Comparison of ENCODE assay signal across 36 cellular contexts in genomic region chr10:19263262-19263661, GRCh38.
"Had no signal": no experiment of that assay in that cellular context is flagged by ENCODE, and none has a peak within 500 bp of the region (broad histone marks: within the 10 kb centered on the region; RNA-seq: fewer than 3 reads in every experiment).

No MANE protein-coding gene starts in this region.

- H3K27me3 ChIP-seq: MG63 had no signal

- DNase-seq: Karpas-422, Kasumi-1, MG63, MM.1S, MV-4-11, NCI-H1048, NCI-H1092, NCI-H1092 treated with DMSO at 0.1 percent for 48 hours, NCI-H1105, NCI-H1105 treated with DMSO at 0.1 percent for 48 hours, NCI-H1417, NCI-H1417 treated with DMSO at 0.1 percent for 48 hours, NCI-H1436, NCI-H1436 treated with DMSO at 0.1 percent for 48 hours, NCI-H146, NCI-H1694, NCI-H1694 treated with DMSO at 0.1 percent for 48 hours, NCI-H187, NCI-H187 treated with DMSO at 0.1 percent for 48 hours, NCI-H1930, NCI-H2029, NCI-H2029 treated with DMSO at 0.1 percent for 48 hours, NCI-H2081, NCI-H2081 treated with DMSO at 0.1 percent for 48 hours, NCI-H2107, NCI-H2171, NCI-H2171 treated with DMSO at 0.1 percent for 48 hours, NCI-H2227 treated with DMSO at 0.1 percent for 48 hours, NCI-H226, NCI-H345, NCI-H446, NCI-H446 treated with DMSO at 0.1 percent for 48 hours, NCI-H510A, NCI-H510A treated with DMSO at 0.1 percent for 48 hours, NCI-H524, NCI-H524 treated with DMSO at 0.1 percent for 48 hours had no signal

- H3K9me3 ChIP-seq: MG63 had no signal

- H3K36me3 ChIP-seq: MG63 had no signal

- H3K4me3 ChIP-seq: MG63 had no signal
